Comparison of ENCODE assay signal across 1 cellular context in the genomic region with DNA sequence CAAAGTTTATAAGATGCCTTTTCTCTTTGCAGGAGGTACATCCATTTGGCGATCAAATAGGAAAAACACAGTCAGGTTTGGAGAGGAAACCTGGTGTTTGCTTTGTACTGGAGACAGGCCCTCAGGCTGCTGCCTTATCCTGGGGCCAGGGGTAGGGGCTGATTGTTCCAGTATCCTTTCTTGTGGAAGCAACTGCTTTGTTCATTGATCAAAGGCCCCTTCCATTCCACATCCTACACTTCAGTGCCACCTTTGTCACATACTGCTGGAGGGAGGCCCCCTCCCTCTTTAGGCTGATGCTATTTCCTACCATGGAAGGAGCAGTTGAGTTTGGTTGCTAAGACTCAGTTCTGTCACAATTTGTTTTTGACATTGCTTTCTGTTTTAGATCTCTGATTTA.
TF ChIP-seq lines count a peak whose summit lies in the region.

No MANE protein-coding gene starts in this region.

TF ChIP-seq in GM23338, 12 proteins besides CTCF, POLR2A, EP300 and RAD21 (continued from another document):
- TF ChIP-seq, protein P1, sequence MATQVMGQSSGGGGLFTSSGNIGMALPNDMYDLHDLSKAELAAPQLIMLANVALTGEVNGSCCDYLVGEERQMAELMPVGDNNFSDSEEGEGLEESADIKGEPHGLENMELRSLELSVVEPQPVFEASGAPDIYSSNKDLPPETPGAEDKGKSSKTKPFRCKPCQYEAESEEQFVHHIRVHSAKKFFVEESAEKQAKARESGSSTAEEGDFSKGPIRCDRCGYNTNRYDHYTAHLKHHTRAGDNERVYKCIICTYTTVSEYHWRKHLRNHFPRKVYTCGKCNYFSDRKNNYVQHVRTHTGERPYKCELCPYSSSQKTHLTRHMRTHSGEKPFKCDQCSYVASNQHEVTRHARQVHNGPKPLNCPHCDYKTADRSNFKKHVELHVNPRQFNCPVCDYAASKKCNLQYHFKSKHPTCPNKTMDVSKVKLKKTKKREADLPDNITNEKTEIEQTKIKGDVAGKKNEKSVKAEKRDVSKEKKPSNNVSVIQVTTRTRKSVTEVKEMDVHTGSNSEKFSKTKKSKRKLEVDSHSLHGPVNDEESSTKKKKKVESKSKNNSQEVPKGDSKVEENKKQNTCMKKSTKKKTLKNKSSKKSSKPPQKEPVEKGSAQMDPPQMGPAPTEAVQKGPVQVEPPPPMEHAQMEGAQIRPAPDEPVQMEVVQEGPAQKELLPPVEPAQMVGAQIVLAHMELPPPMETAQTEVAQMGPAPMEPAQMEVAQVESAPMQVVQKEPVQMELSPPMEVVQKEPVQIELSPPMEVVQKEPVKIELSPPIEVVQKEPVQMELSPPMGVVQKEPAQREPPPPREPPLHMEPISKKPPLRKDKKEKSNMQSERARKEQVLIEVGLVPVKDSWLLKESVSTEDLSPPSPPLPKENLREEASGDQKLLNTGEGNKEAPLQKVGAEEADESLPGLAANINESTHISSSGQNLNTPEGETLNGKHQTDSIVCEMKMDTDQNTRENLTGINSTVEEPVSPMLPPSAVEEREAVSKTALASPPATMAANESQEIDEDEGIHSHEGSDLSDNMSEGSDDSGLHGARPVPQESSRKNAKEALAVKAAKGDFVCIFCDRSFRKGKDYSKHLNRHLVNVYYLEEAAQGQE (IDR thresholded peaks at IDR 0.05; ENCODE audit: unreplicated experiment) = no peak
- no peak for TF ChIP-seq JUNB (IDR thresholded peaks at IDR 0.05; ENCODE audit: unreplicated experiment)
- no peak for TF ChIP-seq EZH2 (IDR thresholded peaks at IDR 0.05; ENCODE audit: low read depth, unreplicated experiment)
- TF ChIP-seq STAT1 (IDR thresholded peaks at IDR 0.05; ENCODE audit: unreplicated experiment) = no peak
- no peak for TF ChIP-seq ZNF331 (CRISPR knock-in tag; IDR thresholded peaks at IDR 0.05; ENCODE audit: low read depth)
- TF ChIP-seq POLR2AphosphoS5 (IDR thresholded peaks at IDR 0.05; ENCODE audit: low read depth) = no peak
- TF ChIP-seq NANOG (IDR thresholded peaks at IDR 0.05; ENCODE audit: borderline replicate concordance) = no peak
- TF ChIP-seq, protein P2, sequence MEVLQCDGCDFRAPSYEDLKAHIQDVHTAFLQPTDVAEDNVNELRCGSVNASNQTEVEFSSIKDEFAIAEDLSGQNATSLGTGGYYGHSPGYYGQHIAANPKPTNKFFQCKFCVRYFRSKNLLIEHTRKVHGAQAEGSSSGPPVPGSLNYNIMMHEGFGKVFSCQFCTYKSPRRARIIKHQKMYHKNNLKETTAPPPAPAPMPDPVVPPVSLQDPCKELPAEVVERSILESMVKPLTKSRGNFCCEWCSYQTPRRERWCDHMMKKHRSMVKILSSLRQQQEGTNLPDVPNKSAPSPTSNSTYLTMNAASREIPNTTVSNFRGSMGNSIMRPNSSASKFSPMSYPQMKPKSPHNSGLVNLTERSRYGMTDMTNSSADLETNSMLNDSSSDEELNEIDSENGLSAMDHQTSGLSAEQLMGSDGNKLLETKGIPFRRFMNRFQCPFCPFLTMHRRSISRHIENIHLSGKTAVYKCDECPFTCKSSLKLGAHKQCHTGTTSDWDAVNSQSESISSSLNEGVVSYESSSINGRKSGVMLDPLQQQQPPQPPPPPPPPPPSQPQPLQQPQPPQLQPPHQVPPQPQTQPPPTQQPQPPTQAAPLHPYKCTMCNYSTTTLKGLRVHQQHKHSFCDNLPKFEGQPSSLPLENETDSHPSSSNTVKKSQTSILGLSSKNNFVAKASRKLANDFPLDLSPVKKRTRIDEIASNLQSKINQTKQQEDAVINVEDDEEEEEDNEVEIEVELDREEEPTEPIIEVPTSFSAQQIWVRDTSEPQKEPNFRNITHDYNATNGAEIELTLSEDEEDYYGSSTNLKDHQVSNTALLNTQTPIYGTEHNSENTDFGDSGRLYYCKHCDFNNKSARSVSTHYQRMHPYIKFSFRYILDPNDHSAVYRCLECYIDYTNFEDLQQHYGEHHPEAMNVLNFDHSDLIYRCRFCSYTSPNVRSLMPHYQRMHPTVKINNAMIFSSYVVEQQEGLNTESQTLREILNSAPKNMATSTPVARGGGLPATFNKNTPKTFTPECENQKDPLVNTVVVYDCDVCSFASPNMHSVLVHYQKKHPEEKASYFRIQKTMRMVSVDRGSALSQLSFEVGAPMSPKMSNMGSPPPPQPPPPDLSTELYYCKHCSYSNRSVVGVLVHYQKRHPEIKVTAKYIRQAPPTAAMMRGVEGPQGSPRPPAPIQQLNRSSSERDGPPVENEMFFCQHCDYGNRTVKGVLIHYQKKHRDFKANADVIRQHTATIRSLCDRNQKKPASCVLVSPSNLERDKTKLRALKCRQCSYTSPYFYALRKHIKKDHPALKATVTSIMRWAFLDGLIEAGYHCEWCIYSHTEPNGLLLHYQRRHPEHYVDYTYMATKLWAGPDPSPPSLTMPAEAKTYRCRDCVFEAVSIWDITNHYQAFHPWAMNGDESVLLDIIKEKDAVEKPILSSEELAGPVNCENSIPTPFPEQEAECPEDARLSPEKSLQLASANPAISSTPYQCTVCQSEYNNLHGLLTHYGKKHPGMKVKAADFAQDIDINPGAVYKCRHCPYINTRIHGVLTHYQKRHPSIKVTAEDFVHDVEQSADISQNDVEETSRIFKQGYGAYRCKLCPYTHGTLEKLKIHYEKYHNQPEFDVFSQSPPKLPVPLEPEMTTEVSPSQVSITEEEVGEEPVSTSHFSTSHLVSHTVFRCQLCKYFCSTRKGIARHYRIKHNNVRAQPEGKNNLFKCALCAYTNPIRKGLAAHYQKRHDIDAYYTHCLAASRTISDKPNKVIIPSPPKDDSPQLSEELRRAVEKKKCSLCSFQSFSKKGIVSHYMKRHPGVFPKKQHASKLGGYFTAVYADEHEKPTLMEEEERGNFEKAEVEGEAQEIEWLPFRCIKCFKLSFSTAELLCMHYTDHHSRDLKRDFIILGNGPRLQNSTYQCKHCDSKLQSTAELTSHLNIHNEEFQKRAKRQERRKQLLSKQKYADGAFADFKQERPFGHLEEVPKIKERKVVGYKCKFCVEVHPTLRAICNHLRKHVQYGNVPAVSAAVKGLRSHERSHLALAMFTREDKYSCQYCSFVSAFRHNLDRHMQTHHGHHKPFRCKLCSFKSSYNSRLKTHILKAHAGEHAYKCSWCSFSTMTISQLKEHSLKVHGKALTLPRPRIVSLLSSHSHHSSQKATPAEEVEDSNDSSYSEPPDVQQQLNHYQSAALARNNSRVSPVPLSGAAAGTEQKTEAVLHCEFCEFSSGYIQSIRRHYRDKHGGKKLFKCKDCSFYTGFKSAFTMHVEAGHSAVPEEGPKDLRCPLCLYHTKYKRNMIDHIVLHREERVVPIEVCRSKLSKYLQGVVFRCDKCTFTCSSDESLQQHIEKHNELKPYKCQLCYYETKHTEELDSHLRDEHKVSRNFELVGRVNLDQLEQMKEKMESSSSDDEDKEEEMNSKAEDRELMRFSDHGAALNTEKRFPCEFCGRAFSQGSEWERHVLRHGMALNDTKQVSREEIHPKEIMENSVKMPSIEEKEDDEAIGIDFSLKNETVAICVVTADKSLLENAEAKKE (CRISPR knock-in tag; IDR thresholded peaks at IDR 0.05) = no peak
- no peak for TF ChIP-seq CREB1 (CRISPR knock-in tag; IDR thresholded peaks at IDR 0.05; ENCODE audit: low read depth)
